ENCODE assay signal across 1 cellular context in genomic region chr16:11329891-11330290, GRCh38.
TF ChIP-seq lines count a peak whose summit lies in the region.

No MANE protein-coding gene starts in this region.

TF ChIP-seq in H1, 55 proteins besides CTCF, POLR2A, EP300 and RAD21:
- TF ChIP-seq TAF7 (optimal IDR thresholded peaks at IDR 0.05; ENCODE audit: borderline replicate concordance, low read depth, low read length) (no peak), BRCA1 (IDR thresholded peaks at IDR 0.05; ENCODE audit: low read depth, low read length) (no peak), CHD2 (IDR thresholded peaks at IDR 0.05; ENCODE audit: low read length) (no peak), RXRA (IDR thresholded peaks at IDR 0.05; ENCODE audit: insufficient read depth, low read depth, low read length) (no peak), CHD7 (IDR thresholded peaks at IDR 0.05; ENCODE audit: insufficient replicate concordance, low read length) (no peak), JUND (IDR thresholded peaks at IDR 0.05; ENCODE audit: low read length) (no peak), SUZ12 (IDR thresholded peaks at IDR 0.05; ENCODE audit: low read length) (no peak), ZNF274 (IDR thresholded peaks at IDR 0.05; ENCODE audit: borderline replicate concordance, extremely low read depth, low read length) (no peak), E2F6 (IDR thresholded peaks at IDR 0.05) (no peak), HDAC6 (IDR thresholded peaks at IDR 0.05; ENCODE audit: low read depth, low read length) (no peak), MAFK (IDR thresholded peaks at IDR 0.05; ENCODE audit: low read depth, low read length) (no peak), TCF12 (IDR thresholded peaks at IDR 0.05; ENCODE audit: low read depth, low read length) (no peak), SP1 (IDR thresholded peaks at IDR 0.05; ENCODE audit: low read depth, low read length) (no peak)
